Comparison of ENCODE assay signal across 8 cellular contexts in the genomic region with DNA sequence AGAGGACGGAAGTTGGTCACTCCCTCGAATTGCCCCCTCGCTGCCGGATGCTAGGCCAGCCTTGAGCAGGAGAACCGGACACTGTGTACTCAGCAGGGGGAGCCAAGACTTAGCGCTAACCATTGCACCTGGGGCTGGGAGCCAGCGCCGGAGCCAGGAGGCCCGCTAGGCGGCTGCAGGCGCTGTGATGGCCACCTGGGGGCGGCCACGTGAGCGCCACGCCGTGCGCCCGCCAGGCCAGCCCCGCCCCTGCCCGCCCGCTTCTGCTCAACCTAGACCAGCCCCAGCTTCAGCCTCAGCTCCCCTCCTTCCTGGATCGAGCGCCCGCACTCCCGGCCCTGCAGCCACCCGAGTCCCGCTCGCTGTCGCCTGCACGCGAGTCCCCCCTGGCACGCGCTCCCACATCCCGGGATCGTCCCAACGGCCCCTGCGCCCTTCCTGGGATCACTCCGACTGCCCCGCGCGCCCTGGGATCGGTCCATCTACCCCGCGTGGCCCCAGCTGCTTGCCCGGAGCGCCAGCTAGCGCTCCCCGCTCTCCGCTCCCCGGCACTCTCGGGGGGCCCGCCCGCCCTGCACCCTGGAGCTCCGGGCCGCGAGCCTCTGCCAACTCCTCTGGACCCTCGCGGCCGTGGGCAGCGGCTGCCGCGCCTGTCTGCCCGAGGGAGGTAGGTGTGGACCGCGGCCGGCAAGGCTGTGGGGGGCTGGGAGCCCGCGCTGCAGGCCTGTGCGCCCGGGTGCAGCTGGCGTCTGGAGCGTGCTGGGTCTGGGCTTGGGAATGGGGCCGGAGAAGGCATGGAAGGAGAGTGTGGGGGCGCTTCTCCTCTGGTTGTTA. TPM values are rescaled to one million over a fixed set of nuclear protein-coding genes. Genes with fewer than 3 reads are reported as not detected.
DNase-seq lines count a peak whose midpoint lies in the region; ATAC-seq and TF ChIP-seq lines count a peak whose summit lies in the region.

Gene EEF2K, plus strand, starts transcription at position 266 of the 834 bp plus-strand sequence. CDS start 19,452 bp downstream, outside the sequence.

- H3K36me3 ChIP-seq in CD8-positive, alpha-beta T cell (ENCODE audit: insufficient read depth, low read length) = no peaks in the 10 kb centered on the region

- H3K4me3 ChIP-seq in CD8-positive, alpha-beta T cell (ENCODE audit: low read depth, low read length) = peak within 1 kb of the TSS; percentile 86

- peak within 1 kb of the TSS; percentile 92 for H3K27ac Mint-ChIP-seq in CD8-positive, alpha-beta T cell
- peak within 1 kb of the TSS; percentile 98 for H3K27ac Mint-ChIP-seq in memory B cell

- peak within 1 kb of the TSS; percentile 98 for H3K4me3 Mint-ChIP-seq in CD8-positive, alpha-beta T cell
- peak within 1 kb of the TSS; percentile 92 for H3K4me3 Mint-ChIP-seq in memory B cell

- H3K9me3 Mint-ChIP-seq in CD8-positive, alpha-beta T cell = no peaks in the 10 kb centered on the region
- no peaks in the 10 kb centered on the region for H3K9me3 Mint-ChIP-seq in memory B cell

- intact Hi-C loops in CD8-positive, alpha-beta T cell (cut with DNase I, micrococcal nuclease) = loop anchor here (1.0 to 5.0 kb wide), 7 partner anchors 10 to 253 kb away; partner anchors contain the start of genes POLR3E (in 2 of the 2) and UQCRC2 (in 1 of the 2)

- H3K27ac ChIP-seq in CD8-positive, alpha-beta T cell (ENCODE audit: low read depth, low read length) = peak within 1 kb of the TSS; percentile 51

- H3K4me1 Mint-ChIP-seq in CD8-positive, alpha-beta T cell (ENCODE audit: low read depth) = peaks cover 40% of the 10 kb centered on the region
- H3K4me1 Mint-ChIP-seq in memory B cell = peaks cover 19% of the 10 kb centered on the region

- CTCF ChIA-PET in CD8-positive, alpha-beta T cell (lab: Charles Lee) = interaction anchor here (0.8 to 6.5 kb wide), 6 partner anchors 10 to 217 kb away, joined by 3 to 59 read pairs (median 4); partner anchors contain the start of gene POLR3E

- no peaks in the 10 kb centered on the region for H3K27me3 ChIP-seq in CD8-positive, alpha-beta T cell (ENCODE audit: insufficient read depth, low read length)

- H3K9me3 ChIP-seq in CD8-positive, alpha-beta T cell (ENCODE audit: low read length) = no peaks in the 10 kb centered on the region

- POLR2A ChIA-PET in CD8-positive, alpha-beta T cell (lab: Charles Lee) = interaction anchor here (0.8 to 4.9 kb wide), 5 partner anchors 10 to 96 kb away, joined by 3 to 39 read pairs (median 3); no protein-coding TSS in a partner anchor

- TF ChIP-seq CTCF in CD8-positive, alpha-beta T cell (IDR thresholded peaks at IDR 0.05) = peak; percentile 65

- peak; percentile 90 for ATAC-seq in CD8-positive, alpha-beta T cell
- ATAC-seq in GM19438 (IDR thresholded peaks at IDR 0.05; ENCODE audit: low read depth, unreplicated experiment) (peak; percentile 86), HG03575 (IDR thresholded peaks at IDR 0.05; ENCODE audit: extremely low read depth, insufficient number of reproducible peaks, low FRiP score, unreplicated experiment) (peak; percentile 40), memory B cell (ENCODE audit: low read depth) (peak; percentile 72)

- DNase-seq in CD8-positive, alpha-beta T cell = peak; percentile 66 to 86 (median 75)
- DNase-seq in NCI-H82 treated with DMSO at 0.1 percent for 48 hours (lab: John Stamatoyannopoulos, UW; ENCODE audit: unreplicated experiment) (peak; percentile 94), memory B cell (ENCODE audit: low spot score in 2 of 2) (peak; percentile 72)
- peak; percentile 91 for DNase-seq in activated CD8-positive, alpha-beta memory T cell treated with anti-CD3 and anti-CD28 coated beads for 24 hours
- peak; percentile 62 for DNase-seq in effector CD8-positive, alpha-beta T cell (lab: John Stamatoyannopoulos, UW)
- DNase-seq in stimulated activated CD8-positive, alpha-beta memory T cell treated with anti-CD3 and anti-CD28 coated beads, Interleukin-12 subunit alpha, Interleukin-12 subunit beta, amount 100 ng/mL, for 24 hours (ENCODE audit: extremely low read depth) = peak; percentile 66

- no peaks in the 10 kb centered on the region for H3K27me3 Mint-ChIP-seq in CD8-positive, alpha-beta T cell (ENCODE audit: low read depth)
- no peaks in the 10 kb centered on the region for H3K27me3 Mint-ChIP-seq in memory B cell

- H3K4me1 ChIP-seq in CD8-positive, alpha-beta T cell (ENCODE audit: insufficient read depth, low read length) = peaks cover 20% of the 10 kb centered on the region

- peaks cover 8% of the 10 kb centered on the region for H3K36me3 Mint-ChIP-seq in CD8-positive, alpha-beta T cell
- peaks cover 10% of the 10 kb centered on the region for H3K36me3 Mint-ChIP-seq in memory B cell

RNA-seq across cellular contexts. Expression of gene EEF2K, which starts in this region (rescaled TPM):
- 10 to 100 TPM; 14.4 to 14.6 TPM for total RNA-seq in CD8-positive, alpha-beta T cell

Comparison
In these comparisons a context has a peak if more than half of its experiments do, and no peak if none do; other contexts are left out.
1. Peak in every context shown above with its lines: DNase-seq, ATAC-seq, H3K4me3 ChIP-seq and H3K27ac ChIP-seq.
2. ATAC-seq: peak in every context shown above with its lines; median percentile 90 in CD8-positive, alpha-beta T cell; 86 in GM19438; 72 in memory B cell; 40 in HG03575.